Comparison of ENCODE assay signal across 15 cellular contexts in genomic region chr1:243979396-243979795, GRCh38.
"Had no signal": no experiment of that assay in that cellular context is flagged by ENCODE, and none has a peak within 500 bp of the region (broad histone marks: within the 10 kb centered on the region; RNA-seq: fewer than 3 reads in every experiment).

No MANE protein-coding gene starts in this region.

- H3K27me3 ChIP-seq: breast epithelium, tibial artery had no signal

- H3K4me3 ChIP-seq: breast epithelium, esophagus muscularis mucosa, heart left ventricle, left ventricle myocardium inferior, tibial artery had no signal

- H3K36me3 Mint-ChIP-seq: activated CD8-positive, alpha-beta memory T cell treated with anti-CD3 and anti-CD28 coated beads, Interleukin-2, amount 10 ng/mL, durations not matched to agents 7 days and 5 days; activated naive CD8-positive, alpha-beta T cell treated with anti-CD3 and anti-CD28 coated beads for 36 hours had no signal

- H3K36me3 ChIP-seq: breast epithelium, esophagus muscularis mucosa, heart left ventricle, left ventricle myocardium inferior, tibial artery had no signal

- DNase-seq: activated CD4-positive, alpha-beta T cell treated with anti-CD3 and anti-CD28 coated beads for 1 hour; activated CD4-positive, alpha-beta T cell treated with anti-CD3 and anti-CD28 coated beads, Interleukin-2, amount 50 U/mL, for 48 hours; activated CD8-positive, alpha-beta memory T cell treated with anti-CD3 and anti-CD28 coated beads, Interleukin-2, amount 10 ng/mL, durations not matched to agents 7 days and 5 days; activated gamma-delta T cell; activated naive CD8-positive, alpha-beta T cell treated with anti-CD3 and anti-CD28 coated beads for 36 hours; activated T-cell treated with anti-CD3 and anti-CD28 coated beads, Interleukin-2, amount 50 U/mL, for 24 hours; dermis blood vessel endothelial cell; endodermal cell; heart left ventricle; left ventricle myocardium inferior; stimulated activated CD4-positive, alpha-beta T cell treated with anti-CD3 and anti-CD28 coated beads, Interleukin-4, amount 100 ng/mL, for 1 hour; SW 1271; tibial artery had no signal

- H3K9me3 Mint-ChIP-seq: activated naive CD8-positive, alpha-beta T cell treated with anti-CD3 and anti-CD28 coated beads for 36 hours; activated T-cell treated with anti-CD3 and anti-CD28 coated beads, Interleukin-2, amount 50 U/mL, for 24 hours; endodermal cell had no signal

- H3K4me1 ChIP-seq: breast epithelium, esophagus muscularis mucosa, heart left ventricle, left ventricle myocardium inferior had no signal

- H3K4me1 Mint-ChIP-seq: activated CD8-positive, alpha-beta memory T cell treated with anti-CD3 and anti-CD28 coated beads, Interleukin-2, amount 10 ng/mL, durations not matched to agents 7 days and 5 days; activated naive CD8-positive, alpha-beta T cell treated with anti-CD3 and anti-CD28 coated beads for 36 hours; endodermal cell had no signal

- H3K9me3 ChIP-seq: breast epithelium, esophagus muscularis mucosa, heart left ventricle, left ventricle myocardium inferior, tibial artery had no signal

- H3K27ac ChIP-seq: breast epithelium, esophagus muscularis mucosa, heart left ventricle, left ventricle myocardium inferior, tibial artery had no signal

- H3K4me3 Mint-ChIP-seq: activated CD8-positive, alpha-beta memory T cell treated with anti-CD3 and anti-CD28 coated beads, Interleukin-2, amount 10 ng/mL, durations not matched to agents 7 days and 5 days; activated naive CD8-positive, alpha-beta T cell treated with anti-CD3 and anti-CD28 coated beads for 36 hours; activated T-cell treated with anti-CD3 and anti-CD28 coated beads, Interleukin-2, amount 50 U/mL, for 24 hours; endodermal cell had no signal

- ATAC-seq: activated CD8-positive, alpha-beta memory T cell treated with anti-CD3 and anti-CD28 coated beads, Interleukin-2, amount 10 ng/mL, durations not matched to agents 7 days and 5 days; heart left ventricle had no signal

- H3K27ac Mint-ChIP-seq: activated CD8-positive, alpha-beta memory T cell treated with anti-CD3 and anti-CD28 coated beads, Interleukin-2, amount 10 ng/mL, durations not matched to agents 7 days and 5 days; activated naive CD8-positive, alpha-beta T cell treated with anti-CD3 and anti-CD28 coated beads for 36 hours; activated T-cell treated with anti-CD3 and anti-CD28 coated beads, Interleukin-2, amount 50 U/mL, for 24 hours; endodermal cell had no signal

- H3K27me3 Mint-ChIP-seq: activated CD8-positive, alpha-beta memory T cell treated with anti-CD3 and anti-CD28 coated beads, Interleukin-2, amount 10 ng/mL, durations not matched to agents 7 days and 5 days; activated T-cell treated with anti-CD3 and anti-CD28 coated beads, Interleukin-2, amount 50 U/mL, for 24 hours had no signal
